ENCODE assay signal across 1 cellular context in genomic region chr5:30499402-30499801, GRCh38.
A peak's percentile ranks its signal among the peaks of the same experiment; 100 is the strongest.
TF ChIP-seq lines count a peak whose summit lies in the region.

No MANE protein-coding gene starts in this region.

TF ChIP-seq in HepG2, 621 proteins besides CTCF, POLR2A, EP300 and RAD21 (continued from another document):
- TF ChIP-seq, protein P1, sequence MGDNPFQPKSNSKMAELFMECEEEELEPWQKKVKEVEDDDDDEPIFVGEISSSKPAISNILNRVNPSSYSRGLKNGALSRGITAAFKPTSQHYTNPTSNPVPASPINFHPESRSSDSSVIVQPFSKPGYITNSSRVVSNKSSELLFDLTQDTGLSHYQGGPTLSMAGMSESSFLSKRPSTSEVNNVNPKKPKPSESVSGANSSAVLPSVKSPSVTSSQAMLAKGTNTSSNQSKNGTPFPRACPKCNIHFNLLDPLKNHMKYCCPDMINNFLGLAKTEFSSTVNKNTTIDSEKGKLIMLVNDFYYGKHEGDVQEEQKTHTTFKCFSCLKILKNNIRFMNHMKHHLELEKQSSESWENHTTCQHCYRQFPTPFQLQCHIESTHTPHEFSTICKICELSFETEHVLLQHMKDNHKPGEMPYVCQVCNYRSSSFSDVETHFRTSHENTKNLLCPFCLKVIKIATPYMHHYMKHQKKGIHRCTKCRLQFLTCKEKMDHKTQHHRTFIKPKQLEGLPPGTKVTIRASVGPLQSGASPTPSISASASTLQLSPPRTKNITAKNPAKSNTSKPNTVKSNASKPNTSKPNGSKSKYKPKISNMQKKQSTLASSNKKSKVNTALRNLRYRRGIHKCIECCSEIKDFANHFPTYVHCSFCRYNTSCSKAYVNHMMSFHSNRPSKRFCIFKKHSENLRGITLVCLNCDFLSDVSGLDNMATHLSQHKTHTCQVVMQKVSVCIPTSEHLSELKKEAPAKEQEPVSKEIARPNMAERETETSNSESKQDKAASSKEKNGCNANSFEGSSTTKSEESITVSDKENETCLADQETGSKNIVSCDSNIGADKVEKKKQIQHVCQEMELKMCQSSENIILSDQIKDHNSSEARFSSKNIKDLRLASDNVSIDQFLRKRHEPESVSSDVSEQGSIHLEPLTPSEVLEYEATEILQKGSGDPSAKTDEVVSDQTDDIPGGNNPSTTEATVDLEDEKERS (CRISPR knock-in tag; IDR thresholded peaks at IDR 0.05): no peak
- TF ChIP-seq, protein P2, sequence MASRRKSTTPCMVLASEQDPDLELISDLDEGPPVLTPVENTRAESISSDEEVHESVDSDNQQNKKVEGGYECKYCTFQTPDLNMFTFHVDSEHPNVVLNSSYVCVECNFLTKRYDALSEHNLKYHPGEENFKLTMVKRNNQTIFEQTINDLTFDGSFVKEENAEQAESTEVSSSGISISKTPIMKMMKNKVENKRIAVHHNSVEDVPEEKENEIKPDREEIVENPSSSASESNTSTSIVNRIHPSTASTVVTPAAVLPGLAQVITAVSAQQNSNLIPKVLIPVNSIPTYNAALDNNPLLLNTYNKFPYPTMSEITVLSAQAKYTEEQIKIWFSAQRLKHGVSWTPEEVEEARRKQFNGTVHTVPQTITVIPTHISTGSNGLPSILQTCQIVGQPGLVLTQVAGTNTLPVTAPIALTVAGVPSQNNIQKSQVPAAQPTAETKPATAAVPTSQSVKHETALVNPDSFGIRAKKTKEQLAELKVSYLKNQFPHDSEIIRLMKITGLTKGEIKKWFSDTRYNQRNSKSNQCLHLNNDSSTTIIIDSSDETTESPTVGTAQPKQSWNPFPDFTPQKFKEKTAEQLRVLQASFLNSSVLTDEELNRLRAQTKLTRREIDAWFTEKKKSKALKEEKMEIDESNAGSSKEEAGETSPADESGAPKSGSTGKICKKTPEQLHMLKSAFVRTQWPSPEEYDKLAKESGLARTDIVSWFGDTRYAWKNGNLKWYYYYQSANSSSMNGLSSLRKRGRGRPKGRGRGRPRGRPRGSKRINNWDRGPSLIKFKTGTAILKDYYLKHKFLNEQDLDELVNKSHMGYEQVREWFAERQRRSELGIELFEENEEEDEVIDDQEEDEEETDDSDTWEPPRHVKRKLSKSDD (CRISPR knock-in tag; IDR thresholded peaks at IDR 0.05; ENCODE audit: low read depth): no peak
- no peak for TF ChIP-seq ZC3H4 (CRISPR knock-in tag; IDR thresholded peaks at IDR 0.05; ENCODE audit: borderline replicate concordance)
- TF ChIP-seq HOXA7 (CRISPR knock-in tag; IDR thresholded peaks at IDR 0.05): no peak
- TF ChIP-seq AGO2 (optimal IDR thresholded peaks at IDR 0.05; ENCODE audit: low read depth, low read length): no peak
- 0 out of 2 replicates have a peak, but pooled peaks have one; percentile 15 for TF ChIP-seq ZBTB33 (CRISPR knock-in tag; IDR thresholded peaks at IDR 0.05)
- peak; percentile 37; the same call in 1 of the 2 replicates for TF ChIP-seq GATAD2A (CRISPR knock-in tag; IDR thresholded peaks at IDR 0.05)
- TF ChIP-seq SNRNP70 (IDR thresholded peaks at IDR 0.05; ENCODE audit: low read depth, low read length): no peak
- no peak for TF ChIP-seq FOSL2 (CRISPR knock-in tag; IDR thresholded peaks at IDR 0.05)
- no peak for TF ChIP-seq RFX1 (IDR thresholded peaks at IDR 0.05)
- TF ChIP-seq KMT2A (CRISPR knock-in tag; IDR thresholded peaks at IDR 0.05): no peak
- TF ChIP-seq, protein P3, sequence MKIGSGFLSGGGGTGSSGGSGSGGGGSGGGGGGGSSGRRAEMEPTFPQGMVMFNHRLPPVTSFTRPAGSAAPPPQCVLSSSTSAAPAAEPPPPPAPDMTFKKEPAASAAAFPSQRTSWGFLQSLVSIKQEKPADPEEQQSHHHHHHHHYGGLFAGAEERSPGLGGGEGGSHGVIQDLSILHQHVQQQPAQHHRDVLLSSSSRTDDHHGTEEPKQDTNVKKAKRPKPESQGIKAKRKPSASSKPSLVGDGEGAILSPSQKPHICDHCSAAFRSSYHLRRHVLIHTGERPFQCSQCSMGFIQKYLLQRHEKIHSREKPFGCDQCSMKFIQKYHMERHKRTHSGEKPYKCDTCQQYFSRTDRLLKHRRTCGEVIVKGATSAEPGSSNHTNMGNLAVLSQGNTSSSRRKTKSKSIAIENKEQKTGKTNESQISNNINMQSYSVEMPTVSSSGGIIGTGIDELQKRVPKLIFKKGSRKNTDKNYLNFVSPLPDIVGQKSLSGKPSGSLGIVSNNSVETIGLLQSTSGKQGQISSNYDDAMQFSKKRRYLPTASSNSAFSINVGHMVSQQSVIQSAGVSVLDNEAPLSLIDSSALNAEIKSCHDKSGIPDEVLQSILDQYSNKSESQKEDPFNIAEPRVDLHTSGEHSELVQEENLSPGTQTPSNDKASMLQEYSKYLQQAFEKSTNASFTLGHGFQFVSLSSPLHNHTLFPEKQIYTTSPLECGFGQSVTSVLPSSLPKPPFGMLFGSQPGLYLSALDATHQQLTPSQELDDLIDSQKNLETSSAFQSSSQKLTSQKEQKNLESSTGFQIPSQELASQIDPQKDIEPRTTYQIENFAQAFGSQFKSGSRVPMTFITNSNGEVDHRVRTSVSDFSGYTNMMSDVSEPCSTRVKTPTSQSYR (CRISPR knock-in tag; IDR thresholded peaks at IDR 0.05; ENCODE audit: borderline replicate concordance): peak; percentile 63
- TF ChIP-seq ARID2 (CRISPR knock-in tag; IDR thresholded peaks at IDR 0.05; ENCODE audit: borderline replicate concordance): no peak
- TF ChIP-seq, protein P4, sequence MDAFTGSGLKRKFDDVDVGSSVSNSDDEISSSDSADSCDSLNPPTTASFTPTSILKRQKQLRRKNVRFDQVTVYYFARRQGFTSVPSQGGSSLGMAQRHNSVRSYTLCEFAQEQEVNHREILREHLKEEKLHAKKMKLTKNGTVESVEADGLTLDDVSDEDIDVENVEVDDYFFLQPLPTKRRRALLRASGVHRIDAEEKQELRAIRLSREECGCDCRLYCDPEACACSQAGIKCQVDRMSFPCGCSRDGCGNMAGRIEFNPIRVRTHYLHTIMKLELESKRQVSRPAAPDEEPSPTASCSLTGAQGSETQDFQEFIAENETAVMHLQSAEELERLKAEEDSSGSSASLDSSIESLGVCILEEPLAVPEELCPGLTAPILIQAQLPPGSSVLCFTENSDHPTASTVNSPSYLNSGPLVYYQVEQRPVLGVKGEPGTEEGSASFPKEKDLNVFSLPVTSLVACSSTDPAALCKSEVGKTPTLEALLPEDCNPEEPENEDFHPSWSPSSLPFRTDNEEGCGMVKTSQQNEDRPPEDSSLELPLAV (CRISPR knock-in tag; conservative IDR thresholded peaks at IDR 0.05; ENCODE audit: low read depth): no peak
- TF ChIP-seq ZNF564 (CRISPR knock-in tag; IDR thresholded peaks at IDR 0.05): no peak
- peak; percentile 54; the same call in 1 of the 2 replicates for TF ChIP-seq POGZ (CRISPR knock-in tag; IDR thresholded peaks at IDR 0.05)
- TF ChIP-seq ZNF501 (CRISPR knock-in tag; IDR thresholded peaks at IDR 0.05): 0 out of 2 replicates have a peak, but pooled peaks have one; percentile 56
- TF ChIP-seq PRPF4 (IDR thresholded peaks at IDR 0.05; ENCODE audit: low read depth, low read length, poor library complexity, severe bottlenecking): no peak
- no peak for TF ChIP-seq ZNF740 (CRISPR knock-in tag; IDR thresholded peaks at IDR 0.05)
- TF ChIP-seq MBNL3 (CRISPR knock-in tag; conservative IDR thresholded peaks at IDR 0.05): no peak
- TF ChIP-seq FOXA1 (IDR thresholded peaks at IDR 0.05): no peak
- peak; percentile 32; the same call in 1 of the 2 replicates for TF ChIP-seq FOXA1 (CRISPR knock-in tag; IDR thresholded peaks at IDR 0.05)
- TF ChIP-seq ZMYM2 (CRISPR knock-in tag; IDR thresholded peaks at IDR 0.05): no peak
- no peak for TF ChIP-seq GFI1 (CRISPR knock-in tag; IDR thresholded peaks at IDR 0.05; ENCODE audit: borderline replicate concordance)
- no peak for TF ChIP-seq HCFC1 (IDR thresholded peaks at IDR 0.05; ENCODE audit: low read depth, low read length)
TF ChIP-seq in HepG2: peak in this region for 16.
